1 cellular context compared by ENCODE assay signal in the genomic region with DNA sequence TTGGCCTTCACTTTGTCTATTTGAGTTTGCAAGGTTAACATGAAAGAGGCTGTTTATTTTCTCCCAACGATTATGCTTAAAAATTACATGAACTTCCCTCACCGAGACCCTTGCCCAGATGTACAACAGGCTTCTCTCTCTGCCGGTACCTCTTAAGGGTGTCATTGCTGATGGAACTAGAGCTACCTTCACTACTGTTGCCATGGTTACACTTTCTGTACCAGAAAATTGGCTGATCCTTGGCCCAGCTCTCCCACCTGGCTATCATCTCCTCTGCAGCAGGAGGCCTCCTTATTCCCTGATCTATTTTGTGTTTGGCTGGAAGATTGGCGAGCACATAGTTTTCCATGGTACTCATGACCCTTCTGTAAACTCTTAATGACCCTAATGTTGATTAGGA.
A peak's percentile ranks its signal among the peaks of the same experiment; 100 is the strongest.
TF ChIP-seq lines count a peak whose summit lies in the region.

No MANE protein-coding gene starts in this region.

TF ChIP-seq in K562, 482 proteins besides CTCF, POLR2A, EP300 and RAD21:
- TF ChIP-seq, protein P1, sequence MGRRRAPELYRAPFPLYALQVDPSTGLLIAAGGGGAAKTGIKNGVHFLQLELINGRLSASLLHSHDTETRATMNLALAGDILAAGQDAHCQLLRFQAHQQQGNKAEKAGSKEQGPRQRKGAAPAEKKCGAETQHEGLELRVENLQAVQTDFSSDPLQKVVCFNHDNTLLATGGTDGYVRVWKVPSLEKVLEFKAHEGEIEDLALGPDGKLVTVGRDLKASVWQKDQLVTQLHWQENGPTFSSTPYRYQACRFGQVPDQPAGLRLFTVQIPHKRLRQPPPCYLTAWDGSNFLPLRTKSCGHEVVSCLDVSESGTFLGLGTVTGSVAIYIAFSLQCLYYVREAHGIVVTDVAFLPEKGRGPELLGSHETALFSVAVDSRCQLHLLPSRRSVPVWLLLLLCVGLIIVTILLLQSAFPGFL (CRISPR knock-in tag; IDR thresholded peaks at IDR 0.05) = no peak
- TF ChIP-seq, protein P2, sequence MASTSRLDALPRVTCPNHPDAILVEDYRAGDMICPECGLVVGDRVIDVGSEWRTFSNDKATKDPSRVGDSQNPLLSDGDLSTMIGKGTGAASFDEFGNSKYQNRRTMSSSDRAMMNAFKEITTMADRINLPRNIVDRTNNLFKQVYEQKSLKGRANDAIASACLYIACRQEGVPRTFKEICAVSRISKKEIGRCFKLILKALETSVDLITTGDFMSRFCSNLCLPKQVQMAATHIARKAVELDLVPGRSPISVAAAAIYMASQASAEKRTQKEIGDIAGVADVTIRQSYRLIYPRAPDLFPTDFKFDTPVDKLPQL (IDR thresholded peaks at IDR 0.05; ENCODE audit: extremely low read depth, insufficient read length) = no peak
- peak; percentile 90 for TF ChIP-seq RFX1 (IDR thresholded peaks at IDR 0.05)
